Comparison of ENCODE assay signal across 1 cellular context in genomic region chrX:67587946-67588624, GRCh38.
TF ChIP-seq lines count a peak whose summit lies in the region.

No MANE protein-coding gene starts in this region.

TF ChIP-seq in HepG2, 621 proteins besides CTCF, POLR2A, EP300 and RAD21 (continued from another document):
- no peak for TF ChIP-seq PATZ1 (CRISPR knock-in tag; IDR thresholded peaks at IDR 0.05)
TF ChIP-seq in HepG2: peak in this region for 0.
